9 cellular contexts compared by ENCODE assay signal in the genomic region with DNA sequence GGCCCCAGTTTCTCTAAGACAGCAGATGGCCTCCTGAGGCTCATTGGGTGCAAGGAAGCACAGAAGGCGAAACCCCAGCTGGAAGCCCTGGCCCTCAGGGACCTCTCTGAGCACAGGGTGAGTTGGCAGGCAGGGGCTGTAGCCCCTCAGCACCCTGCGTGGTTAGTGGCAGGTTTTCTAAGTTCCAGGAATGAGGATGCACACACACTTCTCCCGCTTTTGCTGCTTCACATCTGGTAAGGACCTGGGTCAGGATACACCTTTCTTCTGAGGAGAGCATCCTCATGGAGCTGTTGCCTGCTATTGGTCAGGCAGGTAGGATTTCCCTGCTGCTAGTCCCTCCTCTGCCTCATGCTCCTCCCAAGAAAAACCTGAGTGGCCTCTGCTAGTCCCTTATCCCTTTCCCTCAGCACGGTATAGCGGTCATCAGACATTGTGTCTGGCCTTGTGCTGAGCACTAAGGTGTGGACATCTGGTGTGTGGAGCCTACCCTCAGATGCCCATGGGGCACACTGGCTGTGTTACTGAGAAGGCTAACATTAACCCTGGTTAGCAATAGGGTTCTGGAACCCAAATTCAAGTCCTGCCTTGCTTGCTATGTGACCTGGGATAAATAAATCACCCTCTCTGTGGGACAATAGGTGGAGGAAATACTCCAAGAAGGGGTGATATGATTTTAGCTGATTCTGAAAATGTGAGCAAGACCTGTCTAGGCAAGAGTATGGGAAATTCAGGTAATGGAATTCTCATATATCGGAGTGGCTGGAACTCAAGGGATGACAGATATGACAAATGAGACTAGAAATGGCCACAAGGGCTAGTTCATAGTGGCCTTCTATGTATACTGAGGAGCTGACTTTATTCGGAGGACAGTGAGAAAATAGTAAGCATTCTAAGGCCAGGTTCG. TPM values are rescaled to one million over a fixed set of nuclear protein-coding genes. Genes with fewer than 3 reads are reported as not detected.
DNase-seq lines count a peak whose midpoint lies in the region; ATAC-seq lines count a peak whose summit lies in the region.
"Had no signal": no experiment of that assay in that cellular context is flagged by ENCODE, and none has a peak within 500 bp of the region (broad histone marks: within the 10 kb centered on the region; RNA-seq: fewer than 3 reads in every experiment).

No MANE protein-coding gene starts in this region.

- DNase-seq in activated T-cell treated with anti-CD3 and anti-CD28 coated beads, Interleukin-2, amount 50 U/mL, for 24 hours, result no peak
- DNase-seq in activated T-cell treated with anti-CD3 and anti-CD28 coated beads for 4 hours (no peak), DMS79 treated with DMSO at 0.1 percent for 48 hours (lab: John Stamatoyannopoulos, UW) (no peak), medulla oblongata (ENCODE audit: extremely low spot score) (no peak)
- no peak for DNase-seq in activated naive CD8-positive, alpha-beta T cell treated with anti-CD3 and anti-CD28 coated beads for 36 hours
- DNase-seq: NCI-H1417 treated with DMSO at 0.1 percent for 48 hours had no signal

- peak overlapping the region; percentile 91 for H3K4me3 Mint-ChIP-seq in activated T-cell treated with anti-CD3 and anti-CD28 coated beads, Interleukin-2, amount 50 U/mL, for 24 hours
- peak overlapping the region; percentile 89 for H3K4me3 Mint-ChIP-seq in activated naive CD8-positive, alpha-beta T cell treated with anti-CD3 and anti-CD28 coated beads for 36 hours

- ATAC-seq in HG03457 (IDR thresholded peaks at IDR 0.05; ENCODE audit: unreplicated experiment), result no peak

- H3K4me3 ChIP-seq in iPS-18a (ENCODE audit: low read length) (peak overlapping the region; percentile 74), subcutaneous abdominal adipose tissue (ENCODE audit: low read depth in 1 of 5, low read length in 5 of 5) (peak overlapping the region in 3 of 5 donors; percentile 18 to 77 (median 75))

- peaks cover 6% of the 10 kb centered on the region for H3K36me3 Mint-ChIP-seq in activated T-cell treated with anti-CD3 and anti-CD28 coated beads, Interleukin-2, amount 50 U/mL, for 24 hours (ENCODE audit: low read depth)
- H3K36me3 Mint-ChIP-seq in activated naive CD8-positive, alpha-beta T cell treated with anti-CD3 and anti-CD28 coated beads for 36 hours, result no peaks in the 10 kb centered on the region

- H3K4me1 ChIP-seq in iPS-18a (ENCODE audit: control insufficient read depth, low read depth, low read length), result peaks cover 5% of the 10 kb centered on the region
- H3K4me1 ChIP-seq in subcutaneous abdominal adipose tissue (ENCODE audit: control insufficient read depth in 5 of 5, insufficient read depth in 5 of 5, low read length in 5 of 5), result peaks cover 0 to 32% (median 23%) of the 10 kb centered on the region in 5 donors

- H3K27ac ChIP-seq in iPS-18a (ENCODE audit: low read length), result no peak overlapping the region
- H3K27ac ChIP-seq in subcutaneous abdominal adipose tissue (ENCODE audit: low read depth, low read length), result no peak overlapping the region

- H3K36me3 ChIP-seq in iPS-18a (ENCODE audit: control insufficient read depth, low read depth, low read length) (no peaks in the 10 kb centered on the region), subcutaneous abdominal adipose tissue (ENCODE audit: control insufficient read depth in 5 of 5, insufficient read depth in 5 of 5, low read length in 5 of 5) (no peaks in the 10 kb centered on the region)

- H3K27ac Mint-ChIP-seq in activated T-cell treated with anti-CD3 and anti-CD28 coated beads, Interleukin-2, amount 50 U/mL, for 24 hours, result peak overlapping the region; percentile 96
- H3K27ac Mint-ChIP-seq in activated naive CD8-positive, alpha-beta T cell treated with anti-CD3 and anti-CD28 coated beads for 36 hours, result peak overlapping the region; percentile 95

- peaks cover 38% of the 10 kb centered on the region for H3K4me1 Mint-ChIP-seq in activated T-cell treated with anti-CD3 and anti-CD28 coated beads, Interleukin-2, amount 50 U/mL, for 24 hours (ENCODE audit: low read depth)
- H3K4me1 Mint-ChIP-seq in activated naive CD8-positive, alpha-beta T cell treated with anti-CD3 and anti-CD28 coated beads for 36 hours, result peaks cover 25% of the 10 kb centered on the region

- peaks cover 9% of the 10 kb centered on the region for H3K27me3 Mint-ChIP-seq in activated T-cell treated with anti-CD3 and anti-CD28 coated beads, Interleukin-2, amount 50 U/mL, for 24 hours
- H3K27me3 Mint-ChIP-seq in activated naive CD8-positive, alpha-beta T cell treated with anti-CD3 and anti-CD28 coated beads for 36 hours, result no peaks in the 10 kb centered on the region

- no peaks in the 10 kb centered on the region for H3K9me3 Mint-ChIP-seq in activated T-cell treated with anti-CD3 and anti-CD28 coated beads, Interleukin-2, amount 50 U/mL, for 24 hours
- H3K9me3 Mint-ChIP-seq in activated naive CD8-positive, alpha-beta T cell treated with anti-CD3 and anti-CD28 coated beads for 36 hours, result no peaks in the 10 kb centered on the region

- no peaks in the 10 kb centered on the region for H3K9me3 ChIP-seq in iPS-18a (ENCODE audit: control insufficient read depth, low read depth, low read length)
- H3K9me3 ChIP-seq in subcutaneous abdominal adipose tissue (ENCODE audit: control insufficient read depth in 5 of 5, low read length in 5 of 5), result no peaks in the 10 kb centered on the region

- peaks cover 25% of the 10 kb centered on the region for H3K27me3 ChIP-seq in iPS-18a (ENCODE audit: control insufficient read depth, insufficient read depth, low read length)
- H3K27me3 ChIP-seq in subcutaneous abdominal adipose tissue (ENCODE audit: control insufficient read depth in 5 of 5, insufficient read depth in 4 of 5, low read length in 5 of 5), result no peaks in the 10 kb centered on the region

- H3K9ac ChIP-seq in iPS-18a (ENCODE audit: low read length) (no peak overlapping the region), subcutaneous abdominal adipose tissue (ENCODE audit: low read length in 5 of 5) (no peak overlapping the region)

RNA-seq across cellular contexts. Expression of gene SLC22A4, which starts 1.6 kb away (rescaled TPM):
- 1 to 10 TPM in 1 of 2 experiments, under 1 TPM in 1; 0.95 to 1.3 TPM for total RNA-seq in activated naive CD8-positive, alpha-beta T cell treated with anti-CD3 and anti-CD28 coated beads for 36 hours

RNA-seq across cellular contexts. Expression of gene PDLIM4, which starts 38.3 kb away (rescaled TPM):
- under 1 TPM in 1 of 2 experiments, not detected in 1; 0.31 TPM for total RNA-seq in activated naive CD8-positive, alpha-beta T cell treated with anti-CD3 and anti-CD28 coated beads for 36 hours
